8 cellular contexts compared by ENCODE assay signal in the genomic region with DNA sequence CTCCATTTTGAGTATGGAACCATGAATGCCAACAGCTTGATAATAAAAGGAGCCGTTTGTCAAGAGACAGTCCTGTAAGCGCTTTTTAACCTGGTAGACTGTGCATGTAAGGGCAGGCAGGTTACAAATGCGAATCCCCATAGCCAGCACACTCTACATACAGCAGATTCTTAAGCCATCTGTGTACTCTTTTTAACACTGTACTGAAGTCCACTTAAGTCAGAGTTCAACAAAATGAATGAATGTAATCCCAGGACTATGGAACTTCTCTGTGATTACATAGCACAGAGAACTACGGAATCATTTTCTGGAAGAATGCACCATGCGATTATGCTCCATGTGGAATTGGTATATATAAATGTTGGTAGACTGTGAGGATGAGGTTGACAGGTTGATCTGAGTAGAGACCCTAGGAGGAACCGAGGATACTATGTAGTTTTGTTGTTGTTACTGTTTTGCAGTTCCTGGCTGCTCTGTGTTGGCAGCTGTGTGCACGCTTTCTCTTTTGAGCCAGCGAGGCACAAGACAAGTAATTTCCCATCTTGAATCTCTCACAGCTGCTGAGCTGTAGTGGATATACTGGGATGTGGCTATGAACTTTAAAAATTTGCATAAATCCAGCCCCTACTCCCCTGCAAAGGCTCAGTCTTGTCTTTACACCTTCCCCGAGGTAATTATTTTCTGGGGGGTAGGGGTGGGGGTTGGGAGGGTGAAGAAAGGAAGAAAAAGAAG. TPM values are rescaled to one million over a fixed set of nuclear protein-coding genes. Genes with fewer than 3 reads are reported as not detected.
DNase-seq lines count a peak whose midpoint lies in the region; ATAC-seq and TF ChIP-seq lines count a peak whose summit lies in the region.

No MANE protein-coding gene starts in this region.

- peaks cover 20 to 47% (median 32%) of the 10 kb centered on the region in 4 donors for H3K4me1 Mint-ChIP-seq in CD4-positive, CD25-positive, alpha-beta regulatory T cell
- peaks cover 35% of the 10 kb centered on the region for H3K4me1 Mint-ChIP-seq in glutamatergic neuron (ENCODE audit: low read depth, unreplicated experiment)

- H3K4me3 Mint-ChIP-seq in CD4-positive, CD25-positive, alpha-beta regulatory T cell: peak overlapping the region; percentile 94 to 98 (median 95)
- H3K4me3 Mint-ChIP-seq in glutamatergic neuron (ENCODE audit: unreplicated experiment): peak overlapping the region; percentile 86

- H3K4me1 ChIP-seq in CD4-positive, CD25-positive, alpha-beta regulatory T cell (ENCODE audit: control insufficient read depth, insufficient read depth, low read length, poor library complexity, severe bottlenecking): peaks cover 43% of the 10 kb centered on the region
- H3K4me1 ChIP-seq in rectal smooth muscle tissue (ENCODE audit: control insufficient read depth, insufficient read depth, low read length): peaks cover 6% of the 10 kb centered on the region

- no peaks in the 10 kb centered on the region for H3K9me3 ChIP-seq in CD4-positive, CD25-positive, alpha-beta regulatory T cell (ENCODE audit: control insufficient read depth in 2 of 2, low read length in 2 of 2)
- no peaks in the 10 kb centered on the region for H3K9me3 ChIP-seq in WERI-Rb-1 (ENCODE audit: severe bottlenecking)

- H3K9me3 Mint-ChIP-seq in CD4-positive, CD25-positive, alpha-beta regulatory T cell: no peaks in the 10 kb centered on the region
- H3K9me3 Mint-ChIP-seq in glutamatergic neuron (ENCODE audit: unreplicated experiment): peaks cover 12% of the 10 kb centered on the region

- H3K9ac ChIP-seq in rectal smooth muscle tissue (ENCODE audit: low read length): no peak overlapping the region

- ATAC-seq in CD4-positive, CD25-positive, alpha-beta regulatory T cell (ENCODE audit: low read depth in 2 of 2): peak; percentile 5 to 17
- ATAC-seq in GM19043 (IDR thresholded peaks at IDR 0.05; ENCODE audit: low read depth, unreplicated experiment) (peak; percentile 42), HG03159 (IDR thresholded peaks at IDR 0.05; ENCODE audit: unreplicated experiment) (peak; percentile 46)

- no peaks in the 10 kb centered on the region for H3K36me3 Mint-ChIP-seq in CD4-positive, CD25-positive, alpha-beta regulatory T cell
- H3K36me3 Mint-ChIP-seq in glutamatergic neuron (ENCODE audit: unreplicated experiment): no peaks in the 10 kb centered on the region

- no peak for TF ChIP-seq CTCF in WERI-Rb-1 (IDR thresholded peaks at IDR 0.05; ENCODE audit: low read depth, low read length)
- no peak for TF ChIP-seq CTCF in glutamatergic neuron (IDR thresholded peaks at IDR 0.05; ENCODE audit: partially characterized antibody, unreplicated experiment)

- no peaks in the 10 kb centered on the region for H3K27me3 ChIP-seq in CD4-positive, CD25-positive, alpha-beta regulatory T cell (ENCODE audit: control insufficient read depth, insufficient read depth, low read length)
- H3K27me3 ChIP-seq in WERI-Rb-1 (ENCODE audit: insufficient read depth, low read depth, severe bottlenecking) (no peaks in the 10 kb centered on the region), rectal smooth muscle tissue (ENCODE audit: control insufficient read depth, insufficient read depth, low read length) (no peaks in the 10 kb centered on the region)

- no peaks in the 10 kb centered on the region for H3K27me3 Mint-ChIP-seq in CD4-positive, CD25-positive, alpha-beta regulatory T cell
- peaks cover 8% of the 10 kb centered on the region for H3K27me3 Mint-ChIP-seq in glutamatergic neuron (ENCODE audit: unreplicated experiment)

- H3K27ac ChIP-seq in CD4-positive, CD25-positive, alpha-beta regulatory T cell (ENCODE audit: insufficient read depth, low read length, poor library complexity, severe bottlenecking): peak overlapping the region; percentile 73
- H3K27ac ChIP-seq in WERI-Rb-1 (no peak overlapping the region), rectal smooth muscle tissue (ENCODE audit: low read depth, low read length) (no peak overlapping the region)

- DNase-seq in CD4-positive, CD25-positive, alpha-beta regulatory T cell: no peak
- no peak for DNase-seq in WERI-Rb-1
- no peak for DNase-seq in glutamatergic neuron
- DNase-seq in HuH-7.5 (ENCODE audit: low spot score): no peak
- DNase-seq in COLO829 (ENCODE audit: low spot score): no peak

- H3K4me3 ChIP-seq in CD4-positive, CD25-positive, alpha-beta regulatory T cell (ENCODE audit: low read depth, low read length): peak overlapping the region; percentile 81
- peak overlapping the region; percentile 64 for H3K4me3 ChIP-seq in WERI-Rb-1 (ENCODE audit: low read depth, low read length)
- peak overlapping the region; percentile 97 for H3K4me3 ChIP-seq in rectal smooth muscle tissue (ENCODE audit: low read length)

- peak overlapping the region; percentile 95 to 96 (median 95) for H3K27ac Mint-ChIP-seq in CD4-positive, CD25-positive, alpha-beta regulatory T cell
- H3K27ac Mint-ChIP-seq in glutamatergic neuron (ENCODE audit: unreplicated experiment): peak overlapping the region; percentile 81

- H3K36me3 ChIP-seq in CD4-positive, CD25-positive, alpha-beta regulatory T cell (ENCODE audit: control insufficient read depth, insufficient read depth, low read length): no peaks in the 10 kb centered on the region
- H3K36me3 ChIP-seq in WERI-Rb-1: peaks cover 9% of the 10 kb centered on the region
- H3K36me3 ChIP-seq in rectal smooth muscle tissue (ENCODE audit: control insufficient read depth, insufficient read depth, low read length): no peaks in the 10 kb centered on the region

RNA-seq across cellular contexts. Expression of gene LRRC8D, which starts 21.9 kb away (rescaled TPM):
- 23.6 TPM for total RNA-seq in CD4-positive, CD25-positive, alpha-beta regulatory T cell
- 10 to 100 TPM; 45.4 to 69.0 (median 56.8) TPM for polyA plus RNA-seq in CD4-positive, CD25-positive, alpha-beta regulatory T cell
- 54.9 TPM for total RNA-seq in glutamatergic neuron (ENCODE audit: unreplicated experiment)
